In the genomic region with DNA sequence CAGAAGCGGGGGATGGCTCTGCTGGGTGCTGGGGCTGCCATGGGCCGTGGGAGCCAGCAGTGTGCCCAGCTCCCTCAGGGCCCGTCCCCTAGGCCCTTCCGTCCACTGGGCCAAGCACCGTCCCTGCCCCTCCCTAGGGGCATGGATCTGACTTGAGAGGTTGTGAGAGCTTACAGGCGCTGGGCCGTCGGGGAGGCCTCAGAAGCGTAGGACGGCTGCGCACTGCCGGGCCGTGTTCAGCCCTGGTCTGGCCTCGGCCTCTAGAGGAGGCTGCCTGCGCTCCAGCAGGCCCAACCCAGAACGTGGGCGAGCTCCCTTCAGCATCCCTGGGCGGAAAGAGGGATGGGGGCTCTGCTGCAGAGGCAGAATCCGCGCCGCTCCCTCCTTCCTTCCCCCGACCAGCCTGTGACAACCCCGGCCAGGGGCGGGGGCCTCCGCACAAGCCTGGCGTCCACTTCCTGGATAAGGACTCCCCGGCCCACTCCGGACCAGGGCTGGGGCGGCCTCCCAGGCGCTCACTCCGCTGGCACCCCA, we compare ENCODE assay signal across 7 cellular contexts. TPM values are rescaled to one million over a fixed set of nuclear protein-coding genes. Genes with fewer than 3 reads are reported as not detected.
DNase-seq lines count a peak whose midpoint lies in the region; ATAC-seq and TF ChIP-seq lines count a peak whose summit lies in the region.

No MANE protein-coding gene starts in this region.

- no peak overlapping the region for H4K91ac ChIP-seq in neuronal stem cell (ENCODE audit: low read depth, low read length, poor library complexity)

- peak overlapping the region; percentile 48 for H4K8ac ChIP-seq in neuronal stem cell (ENCODE audit: low read depth, low read length)

- H3K79me1 ChIP-seq in neuronal stem cell (ENCODE audit: low read depth, low read length) = peaks cover 4% of the 10 kb centered on the region

- peak overlapping the region; percentile 75 for H3K27ac Mint-ChIP-seq in activated T-helper 17 cell treated with anti-CD3 and anti-CD28 coated beads, Interleukin-2, amount 50 U/mL, for 72 hours

- peaks cover 9% of the 10 kb centered on the region for H3K36me3 Mint-ChIP-seq in activated T-helper 17 cell treated with anti-CD3 and anti-CD28 coated beads, Interleukin-2, amount 50 U/mL, for 72 hours (ENCODE audit: low read depth)

- H3K4me3 ChIP-seq in GM08714 (ENCODE audit: low read length) (peak overlapping the region; percentile 84; the same call in 1 of the 2 replicates), Loucy (ENCODE audit: low read length, poor library complexity, severe bottlenecking) (peak overlapping the region; percentile 81), foreskin fibroblast (ENCODE audit: low read depth in 1 of 2, low read length in 2 of 2) (peak overlapping the region; percentile 63 to 75), neuronal stem cell (ENCODE audit: low read length in 2 of 2) (peak overlapping the region; percentile 79 to 95)

- H3K4me2 ChIP-seq in Loucy (ENCODE audit: low read depth, low read length, poor library complexity, severe bottlenecking) (peak overlapping the region; percentile 99), neuronal stem cell (ENCODE audit: insufficient read depth, low read length, poor library complexity, severe bottlenecking) (peak overlapping the region; percentile 94)

- H3K79me2 ChIP-seq in Loucy (ENCODE audit: insufficient read depth, low read length) = peaks cover 23% of the 10 kb centered on the region

- H3K14ac ChIP-seq in neuronal stem cell (ENCODE audit: low read length) = peak overlapping the region; percentile 82

- H3K36me3 ChIP-seq in Loucy (ENCODE audit: insufficient read depth, low read length) = no peaks in the 10 kb centered on the region
- H3K36me3 ChIP-seq in neuronal stem cell (replicated peaks in 1 of 2; ENCODE audit: control insufficient read depth in 2 of 2, insufficient read depth in 2 of 2, low read length in 2 of 2) = peaks cover 11 to 20% of the 10 kb centered on the region in 2 donors

- H3K4me1 Mint-ChIP-seq in activated T-helper 17 cell treated with anti-CD3 and anti-CD28 coated beads, Interleukin-2, amount 50 U/mL, for 72 hours = peaks cover 11% of the 10 kb centered on the region

- H3K9me3 ChIP-seq in Loucy (ENCODE audit: insufficient read depth, low read depth, low read length) (no peaks in the 10 kb centered on the region), neuronal stem cell (replicated peaks in 1 of 2; ENCODE audit: control insufficient read depth in 2 of 2, insufficient read depth in 1 of 2, low read depth in 1 of 2, low read length in 2 of 2) (no peaks in the 10 kb centered on the region)

- DNase-seq in foreskin fibroblast (peak; percentile 84 to 92), neuronal stem cell (ENCODE audit: low spot score) (no peak), glomerular visceral epithelial cell (ENCODE audit: extremely low spot score) (no peak)

- H3K27me3 ChIP-seq in Loucy (ENCODE audit: insufficient read depth, low read length, poor library complexity, severe bottlenecking) (no peaks in the 10 kb centered on the region), neuronal stem cell (ENCODE audit: control insufficient read depth in 3 of 3, insufficient read depth in 3 of 3, low read depth in 1 of 3, low read length in 3 of 3) (peaks cover 0 to 3% (median 0%) of the 10 kb centered on the region in 3 experiments)

- WGBS in neuronal stem cell (ENCODE audit: extremely low coverage in 2 of 2, insufficient read length in 2 of 2, insufficient replicate concordance in 1 of 2), 2 donors = no CpG with 5 or more reads among the region's 31 CpGs

- H3K18ac ChIP-seq in neuronal stem cell (ENCODE audit: low read length) = peak overlapping the region; percentile 89

- ATAC-seq in GM21619 (IDR thresholded peaks at IDR 0.05; ENCODE audit: unreplicated experiment) = peak; percentile 28
- ATAC-seq in activated T-helper 17 cell treated with anti-CD3 and anti-CD28 coated beads, Interleukin-2, amount 50 U/mL, for 72 hours (replicated peaks) = peak; percentile 59

- peak overlapping the region; percentile 96 for H2BK15ac ChIP-seq in neuronal stem cell (ENCODE audit: low read length)

- peak overlapping the region; percentile 95 for H2BK12ac ChIP-seq in neuronal stem cell (ENCODE audit: low read length)

- peak overlapping the region; percentile 82 for H2AK5ac ChIP-seq in neuronal stem cell (ENCODE audit: low read depth, low read length)

- no peaks in the 10 kb centered on the region for H3F3A ChIP-seq in Loucy (ENCODE audit: low read depth)

- peak overlapping the region; percentile 85 for H2BK5ac ChIP-seq in neuronal stem cell (ENCODE audit: low read length)

- peak overlapping the region; percentile 96 for H2BK120ac ChIP-seq in neuronal stem cell (ENCODE audit: low read depth, low read length)

- peaks cover 29% of the 10 kb centered on the region for H3K4me1 ChIP-seq in Loucy (ENCODE audit: insufficient read depth, low read length, poor library complexity, severe bottlenecking)
- peaks cover 43 to 51% of the 10 kb centered on the region in 2 donors for H3K4me1 ChIP-seq in neuronal stem cell (ENCODE audit: control insufficient read depth in 2 of 2, insufficient read depth in 1 of 2, low read depth in 1 of 2, low read length in 2 of 2)

- TF ChIP-seq CTCF in Loucy (conservative IDR thresholded peaks at IDR 0.05; ENCODE audit: low read length) (no peak), foreskin fibroblast (IDR thresholded peaks at IDR 0.05; ENCODE audit: low read depth, low read length) (no peak)

- H3K9me2 ChIP-seq in Loucy (replicated peaks; ENCODE audit: low read depth, low read length) = no peaks in the 10 kb centered on the region

- H4K20me1 ChIP-seq in Loucy (ENCODE audit: insufficient read depth, low read length, poor library complexity, severe bottlenecking) = no peaks in the 10 kb centered on the region

- H3K9ac ChIP-seq in Loucy (ENCODE audit: low read depth, low read length, poor library complexity, severe bottlenecking) = peak overlapping the region; percentile 91
- peak overlapping the region; percentile 63 for H3K9ac ChIP-seq in neuronal stem cell (ENCODE audit: low read depth, low read length, poor library complexity)

- peaks cover 12% of the 10 kb centered on the region for H3K27me3 Mint-ChIP-seq in activated T-helper 17 cell treated with anti-CD3 and anti-CD28 coated beads, Interleukin-2, amount 50 U/mL, for 72 hours

- H2AFZ ChIP-seq in Loucy (ENCODE audit: low read length) (peak overlapping the region; percentile 27; the same call in 1 of the 2 replicates), neuronal stem cell (ENCODE audit: low read length) (peak overlapping the region; percentile 95)

- no peaks in the 10 kb centered on the region for H3K9me3 Mint-ChIP-seq in activated T-helper 17 cell treated with anti-CD3 and anti-CD28 coated beads, Interleukin-2, amount 50 U/mL, for 72 hours

- H3K4me3 Mint-ChIP-seq in activated T-helper 17 cell treated with anti-CD3 and anti-CD28 coated beads, Interleukin-2, amount 50 U/mL, for 72 hours = peak overlapping the region; percentile 75

- peak overlapping the region; percentile 80 for H3K23ac ChIP-seq in neuronal stem cell (ENCODE audit: low read depth, low read length, poor library complexity)

- no peak overlapping the region for H3K27ac ChIP-seq in neuronal stem cell (replicated peaks; ENCODE audit: low read length)

- peak overlapping the region; percentile 89 for H3K4ac ChIP-seq in neuronal stem cell (ENCODE audit: low read length)

RNA-seq across cellular contexts. Expression of a gene that starts 0.7 kb away (rescaled TPM):
- 10 to 100 TPM; 45.6 to 51.9 TPM for total RNA-seq in activated T-helper 17 cell treated with anti-CD3 and anti-CD28 coated beads, Interleukin-2, amount 50 U/mL, for 72 hours
- polyA plus RNA-seq in neuronal stem cell (2013, experiment 1 of 2) = 53.1 TPM
- polyA plus RNA-seq in neuronal stem cell (2013, experiment 2 of 2) = 52.7 TPM

RNA-seq across cellular contexts. Expression of a gene that starts 4.9 kb away (rescaled TPM):
- total RNA-seq in activated T-helper 17 cell treated with anti-CD3 and anti-CD28 coated beads, Interleukin-2, amount 50 U/mL, for 72 hours = under 1 TPM in 1 of 2 donors, not detected in 1; 0.24 TPM
- 30.6 TPM for polyA plus RNA-seq in neuronal stem cell (2013, experiment 1 of 2)
- 27.2 TPM for polyA plus RNA-seq in neuronal stem cell (2013, experiment 2 of 2)

RNA-seq across cellular contexts. Expression of a gene that starts 23.7 kb away (rescaled TPM):
- total RNA-seq in activated T-helper 17 cell treated with anti-CD3 and anti-CD28 coated beads, Interleukin-2, amount 50 U/mL, for 72 hours = 10 to 100 TPM; 34.4 to 60.3 TPM
- 41.3 TPM for polyA plus RNA-seq in neuronal stem cell (2013, experiment 1 of 2)
- polyA plus RNA-seq in neuronal stem cell (2013, experiment 2 of 2) = 39.6 TPM

RNA-seq across cellular contexts. Expression of a gene that starts 23.9 kb away (rescaled TPM):
- 10 to 100 TPM; 26.4 to 61.9 TPM for total RNA-seq in activated T-helper 17 cell treated with anti-CD3 and anti-CD28 coated beads, Interleukin-2, amount 50 U/mL, for 72 hours
- polyA plus RNA-seq in neuronal stem cell (2013, experiment 1 of 2) = 26.4 TPM
- polyA plus RNA-seq in neuronal stem cell (2013, experiment 2 of 2) = 26.4 TPM

Comparison
In these comparisons a context has a peak if more than half of its experiments do, and no peak if none do; other contexts are left out.
1. DNase-seq: peak in foreskin fibroblast (2 of 2); none in neuronal stem cell (single experiment) and glomerular visceral epithelial cell (single experiment).
2. Peak in every context shown above with its lines, with median percentiles within 50 percentile points of each other: H3K4me3 ChIP-seq.